In genomic region chr15:83062768-83063180, GRCh38 we compare ENCODE assay signal across 16 cellular contexts. TPM values are rescaled to one million over a fixed set of nuclear protein-coding genes. Genes with fewer than 3 reads are reported as not detected.
DNase-seq lines count a peak whose midpoint lies in the region; ATAC-seq, FAIRE-seq and TF ChIP-seq lines count a peak whose summit lies in the region.
"Had no signal": no experiment of that assay in that cellular context is flagged by ENCODE, and none has a peak within 500 bp of the region (broad histone marks: within the 10 kb centered on the region; RNA-seq: fewer than 3 reads in every experiment).

No MANE protein-coding gene starts in this region.

- H3K27ac Mint-ChIP-seq in astrocyte (ENCODE audit: unreplicated experiment): no peak overlapping the region
- H3K27ac Mint-ChIP-seq in activated CD4-positive, alpha-beta T cell treated with anti-CD3 and anti-CD28 coated beads for 36 hours: no peak overlapping the region
- H3K27ac Mint-ChIP-seq: activated naive CD4-positive, alpha-beta T cell treated with anti-CD3 and anti-CD28 coated beads, Interleukin-2, amount 50 U/mL, for 24 hours had no signal

- no peak overlapping the region for H2AK5ac ChIP-seq in IMR-90 (ENCODE audit: low read depth, low read length)

- POLR2A ChIA-PET in IMR-90 (lab: Charles Lee; ENCODE audit: unreplicated experiment): no interaction called here
- POLR2A ChIA-PET in activated CD4-positive, alpha-beta T cell treated with anti-CD3 and anti-CD28 coated beads for 36 hours (lab: Charles Lee): interaction anchor here (0.5 to 0.6 kb wide), 3 partner anchors 9 to 74 kb away, joined by 3 to 12 read pairs (median 3); no protein-coding TSS in a partner anchor

- no peak for TF ChIP-seq POLR2A in IMR-90 (IDR thresholded peaks at IDR 0.05; ENCODE audit: low read depth, low read length)

- H3K4me1 Mint-ChIP-seq in astrocyte (ENCODE audit: low read depth, unreplicated experiment): peaks cover 4% of the 10 kb centered on the region
- H3K4me1 Mint-ChIP-seq in activated CD4-positive, alpha-beta T cell treated with anti-CD3 and anti-CD28 coated beads for 36 hours: peaks cover 21% of the 10 kb centered on the region

- TF ChIP-seq RAD21 in IMR-90 (IDR thresholded peaks at IDR 0.05; ENCODE audit: low read length): no peak

- in situ Hi-C loops in IMR-90 (cut with MboI; ENCODE audit: low sequenced_read_pairs): loop anchor here (5.0 kb wide), 1 partner anchor 40 kb away; no protein-coding TSS in a partner anchor

- DNase-seq in cardiac muscle cell (ENCODE audit: low read depth in 1 of 2, low spot score in 1 of 2): no peak
- DNase-seq in Right ventricle myocardium superior: no peak
- DNase-seq in IMR-90: no peak
- DNase-seq in astrocyte (ENCODE audit: low read depth): no peak
- DNase-seq in upper lobe of right lung: no peak
- no peak for DNase-seq in activated CD4-positive, alpha-beta T cell treated with anti-CD3 and anti-CD28 coated beads for 36 hours
- DNase-seq: ACHN; activated CD8-positive, alpha-beta memory T cell treated with anti-CD3 and anti-CD28 coated beads for 24 hours; stimulated activated CD4-positive, alpha-beta T cell treated with anti-CD3 and anti-CD28 coated beads, Interleukin-15, amount 100 ng/mL, for 24 hours; uterus had no signal

- TF ChIP-seq CTCF in cardiac muscle cell (IDR thresholded peaks at IDR 0.05; ENCODE audit: low read depth, low read length) (no peak), IMR-90 (conservative IDR thresholded peaks at IDR 0.05; ENCODE audit: low read depth, low read length) (no peak), astrocyte (IDR thresholded peaks at IDR 0.05; ENCODE audit: insufficient read depth, low read depth, low read length) (no peak), upper lobe of right lung (IDR thresholded peaks at IDR 0.05) (no peak)

- H4K91ac ChIP-seq in IMR-90 (ENCODE audit: insufficient read depth, low read depth, low read length): no peak overlapping the region

- H3K9ac ChIP-seq in IMR-90 (ENCODE audit: low read depth, low read length): no peak overlapping the region
- no peak overlapping the region for H3K9ac ChIP-seq in astrocyte (ENCODE audit: low read length)

- ATAC-seq in Right ventricle myocardium superior (ENCODE audit: poor library complexity) (no peak), IMR-90 (ENCODE audit: low read depth) (no peak), upper lobe of right lung (no peak), HG03442 (IDR thresholded peaks at IDR 0.05; ENCODE audit: unreplicated experiment) (no peak), HG02623 (IDR thresholded peaks at IDR 0.05; ENCODE audit: unreplicated experiment) (no peak)
- no peak for ATAC-seq in activated CD4-positive, alpha-beta T cell treated with anti-CD3 and anti-CD28 coated beads for 36 hours
- ATAC-seq: esophagus mucosa had no signal

- no peak for FAIRE-seq in astrocyte (lab: Jason Lieb, UNC)

- H3K27me3 ChIP-seq in cardiac muscle cell: no peaks in the 10 kb centered on the region
- H3K27me3 ChIP-seq in IMR-90 (ENCODE audit: control insufficient read depth, insufficient read depth, low read length): no peaks in the 10 kb centered on the region
- no peaks in the 10 kb centered on the region for H3K27me3 ChIP-seq in astrocyte (ENCODE audit: insufficient read depth, low read length)
- no peaks in the 10 kb centered on the region for H3K27me3 ChIP-seq in upper lobe of right lung
- H3K27me3 ChIP-seq: uterus had no signal

- dilution Hi-C loops in IMR-90 (cut with HindIII; ENCODE audit: low sequenced_read_pairs, unreplicated experiment): no loop called here

- no peaks in the 10 kb centered on the region for H3K27me3 Mint-ChIP-seq in astrocyte (ENCODE audit: low read depth, unreplicated experiment)
- no peaks in the 10 kb centered on the region for H3K27me3 Mint-ChIP-seq in activated CD4-positive, alpha-beta T cell treated with anti-CD3 and anti-CD28 coated beads for 36 hours
- H3K27me3 Mint-ChIP-seq: activated naive CD4-positive, alpha-beta T cell treated with anti-CD3 and anti-CD28 coated beads, Interleukin-2, amount 50 U/mL, for 24 hours had no signal

- H3K4me3 ChIP-seq in cardiac muscle cell (no peak overlapping the region), IMR-90 (ENCODE audit: insufficient read depth, low read depth, low read length) (no peak overlapping the region), astrocyte (ENCODE audit: insufficient read depth, low read depth, low read length) (no peak overlapping the region), upper lobe of right lung (no peak overlapping the region)
- H3K4me3 ChIP-seq: lung, uterus had no signal

- 88% methylated on average over 1 of the region's 3 CpGs; no CpG with 5 or more reads in 1 of the 2 experiments for WGBS in IMR-90 (ENCODE audit: extremely low coverage in 2 of 2, insufficient read length in 1 of 2), 2 experiments

- H3K56ac ChIP-seq in IMR-90 (ENCODE audit: extremely low read depth, insufficient read depth, low read length): no peak overlapping the region

- no peak overlapping the region for H3K14ac ChIP-seq in IMR-90 (replicated peaks; ENCODE audit: low read depth, low read length)

- H3K9me3 ChIP-seq in cardiac muscle cell (ENCODE audit: low read depth) (no peaks in the 10 kb centered on the region), IMR-90 (ENCODE audit: control insufficient read depth, insufficient read depth, low read length) (no peaks in the 10 kb centered on the region), astrocyte (ENCODE audit: insufficient read depth, low read depth, low read length) (no peaks in the 10 kb centered on the region), upper lobe of right lung (no peaks in the 10 kb centered on the region)
- H3K9me3 ChIP-seq: uterus had no signal

- H2BK5ac ChIP-seq in IMR-90 (ENCODE audit: low read depth, low read length, poor library complexity, severe bottlenecking): no peak overlapping the region

- no peak overlapping the region for H4K5ac ChIP-seq in IMR-90 (ENCODE audit: low read depth, low read length)

- no peak overlapping the region for H2BK120ac ChIP-seq in IMR-90 (ENCODE audit: low read depth, low read length)

- H4K8ac ChIP-seq in IMR-90 (ENCODE audit: low read depth in 2 of 2, low read length in 2 of 2): no peak overlapping the region

- H3K36me3 ChIP-seq in cardiac muscle cell (no peaks in the 10 kb centered on the region), IMR-90 (ENCODE audit: control insufficient read depth, insufficient read depth, low read length) (peaks cover 4% of the 10 kb centered on the region; the same call in 1 of the 2 replicates), astrocyte (ENCODE audit: insufficient read depth, low read length) (no peaks in the 10 kb centered on the region), upper lobe of right lung (no peaks in the 10 kb centered on the region)
- H3K36me3 ChIP-seq: uterus had no signal

- H2BK15ac ChIP-seq in IMR-90 (ENCODE audit: low read depth, low read length): no peak overlapping the region

- no peak overlapping the region for H2AK9ac ChIP-seq in IMR-90 (replicated peaks; ENCODE audit: low read depth, low read length, poor library complexity)

- no peaks in the 10 kb centered on the region for H3K36me3 Mint-ChIP-seq in astrocyte (ENCODE audit: low read depth, unreplicated experiment)
- peaks cover 16% of the 10 kb centered on the region for H3K36me3 Mint-ChIP-seq in activated CD4-positive, alpha-beta T cell treated with anti-CD3 and anti-CD28 coated beads for 36 hours (ENCODE audit: low read depth)

- CTCF ChIA-PET in IMR-90 (lab: Yijun Ruan, JAX): no interaction called here
- CTCF ChIA-PET in activated CD4-positive, alpha-beta T cell treated with anti-CD3 and anti-CD28 coated beads for 36 hours (lab: Charles Lee): interaction anchor here (0.6 to 2.6 kb wide), 4 partner anchors 14 to 63 kb away, joined by 3 to 7 read pairs (median 3); partner anchors contain the start of gene C15orf40

- intact Hi-C loops in Right ventricle myocardium superior (cut with DNase I) (no loop called here), IMR-90 (cut with micrococcal nuclease) (no loop called here), upper lobe of right lung (cut with DNase I) (no loop called here)
- intact Hi-C loops in activated CD4-positive, alpha-beta T cell treated with anti-CD3 and anti-CD28 coated beads for 36 hours (cut with DNase I, micrococcal nuclease): no loop called here

- peak overlapping the region; percentile 63 for H3K27ac ChIP-seq in cardiac muscle cell
- H3K27ac ChIP-seq in IMR-90 (ENCODE audit: insufficient read depth, low read length): no peak overlapping the region
- H3K27ac ChIP-seq in astrocyte (ENCODE audit: low read depth, low read length): no peak overlapping the region
- peak overlapping the region; percentile 27 for H3K27ac ChIP-seq in upper lobe of right lung
- H3K27ac ChIP-seq: uterus had no signal

- H3K4me1 ChIP-seq in cardiac muscle cell (ENCODE audit: low read depth) (peaks cover 47% of the 10 kb centered on the region), IMR-90 (ENCODE audit: control insufficient read depth, insufficient read depth, low read length) (peaks cover 10% of the 10 kb centered on the region), astrocyte (ENCODE audit: insufficient read depth, low read length) (peaks cover 14% of the 10 kb centered on the region), upper lobe of right lung (peaks cover 53% of the 10 kb centered on the region)
- H3K4me1 ChIP-seq: uterus had no signal

- no peak overlapping the region for H3K4me3 Mint-ChIP-seq in astrocyte (ENCODE audit: unreplicated experiment)
- no peak overlapping the region for H3K4me3 Mint-ChIP-seq in activated CD4-positive, alpha-beta T cell treated with anti-CD3 and anti-CD28 coated beads for 36 hours
- H3K4me3 Mint-ChIP-seq: activated naive CD4-positive, alpha-beta T cell treated with anti-CD3 and anti-CD28 coated beads, Interleukin-2, amount 50 U/mL, for 24 hours had no signal

- no peak overlapping the region for H3K4ac ChIP-seq in IMR-90 (ENCODE audit: low read depth, low read length)

- peaks cover 92% of the 10 kb centered on the region for H3K79me2 ChIP-seq in astrocyte (ENCODE audit: insufficient read depth, low read length)

- H3K18ac ChIP-seq in IMR-90 (ENCODE audit: low read depth, low read length): no peak overlapping the region

- H4K20me1 ChIP-seq in IMR-90 (ENCODE audit: insufficient read depth, low read length): peaks cover 67% of the 10 kb centered on the region
- peaks cover 78% of the 10 kb centered on the region for H4K20me1 ChIP-seq in astrocyte (ENCODE audit: insufficient read depth, low read length)

- H3K79me1 ChIP-seq in IMR-90 (ENCODE audit: low read depth in 1 of 2, low read length in 2 of 2): peaks cover 25 to 54% of the 10 kb centered on the region in 2 experiments

- H3K23ac ChIP-seq in IMR-90 (ENCODE audit: low read depth, low read length): peak overlapping the region; percentile 35

- H3K4me2 ChIP-seq in IMR-90 (ENCODE audit: low read depth, low read length) (no peak overlapping the region), astrocyte (ENCODE audit: low read length) (peak overlapping the region; percentile 93)

- H2AFZ ChIP-seq in IMR-90 (replicated peaks; ENCODE audit: low read length, poor library complexity) (no peak overlapping the region), astrocyte (ENCODE audit: low read depth, low read length) (no peak overlapping the region)

- BruUV-seq in IMR-90 (replicated peaks; lab: Mats Ljungman, UMichigan): no TSS peak

- H2BK20ac ChIP-seq in IMR-90 (ENCODE audit: low read depth, low read length): no peak overlapping the region

- peaks cover 21% of the 10 kb centered on the region for H3K9me1 ChIP-seq in IMR-90 (ENCODE audit: insufficient read depth, low read length)

- no peaks in the 10 kb centered on the region for H3K9me3 Mint-ChIP-seq in astrocyte (ENCODE audit: unreplicated experiment)
- no peaks in the 10 kb centered on the region for H3K9me3 Mint-ChIP-seq in activated CD4-positive, alpha-beta T cell treated with anti-CD3 and anti-CD28 coated beads for 36 hours (ENCODE audit: low read depth)
- H3K9me3 Mint-ChIP-seq: activated naive CD4-positive, alpha-beta T cell treated with anti-CD3 and anti-CD28 coated beads, Interleukin-2, amount 50 U/mL, for 24 hours had no signal

RNA-seq across cellular contexts. Expression of gene BTBD1, which starts 4.3 kb away (rescaled TPM):
- 125 and 126 TPM in 2 replicates for total RNA-seq in cardiac muscle cell
- 102 and 109 TPM in 2 replicates for polyA plus RNA-seq in cardiac muscle cell
- 158 TPM for total RNA-seq in Right ventricle myocardium superior
- 78.7 and 90.5 TPM in 2 replicates for total RNA-seq in IMR-90 (2012; rRNA removed)
- polyA plus RNA-seq in IMR-90 (2012; rRNA removed): 32.8 and 39.3 TPM in 2 replicates
- 12.1 and 20.3 TPM in 2 replicates for polyA plus RNA-seq in IMR-90 (2012; cell fraction: cytosol; rRNA removed)
- polyA plus RNA-seq in IMR-90 (2012; cell fraction: nucleus; rRNA removed; ENCODE audit: low replicate concordance): 9.5 and 22.4 TPM in 2 replicates
- 60.3 and 61.1 TPM in 2 replicates for total RNA-seq in astrocyte
- 44.6 TPM for total RNA-seq in upper lobe of right lung
- 10 to 100 TPM; 58.3 to 77.6 TPM for total RNA-seq in activated CD4-positive, alpha-beta T cell treated with anti-CD3 and anti-CD28 coated beads for 36 hours

RNA-seq across cellular contexts. Expression of gene TM6SF1, which starts 44.7 kb away (rescaled TPM):
- 0.49 and 1.3 TPM in 2 replicates for total RNA-seq in cardiac muscle cell
- 1.8 and 2.8 TPM in 2 replicates for polyA plus RNA-seq in cardiac muscle cell
- total RNA-seq in Right ventricle myocardium superior: 6.8 TPM
- total RNA-seq in IMR-90 (2012; rRNA removed): 1.6 and 1.9 TPM in 2 replicates
- polyA plus RNA-seq in IMR-90 (2012; rRNA removed): 1.3 and 1.9 TPM in 2 replicates
- 1.1 and 1.8 TPM in 2 replicates for polyA plus RNA-seq in IMR-90 (2012; cell fraction: cytosol; rRNA removed)
- polyA plus RNA-seq in IMR-90 (2012; cell fraction: nucleus; rRNA removed; ENCODE audit: low replicate concordance): 1.1 and 2.5 TPM in 2 replicates
- total RNA-seq in astrocyte: 1.0 and 2.1 TPM in 2 replicates
- 25.4 TPM for total RNA-seq in upper lobe of right lung
- 1 to 10 TPM; 1.3 to 1.5 TPM for total RNA-seq in activated CD4-positive, alpha-beta T cell treated with anti-CD3 and anti-CD28 coated beads for 36 hours
- total RNA-seq: LHCN-M2 had no signal

RNA-seq across cellular contexts. Expression of gene C15orf40, which starts 51.3 kb away (rescaled TPM):
- total RNA-seq in cardiac muscle cell (11.5 and 12.8 TPM in 2 replicates), Right ventricle myocardium superior (11.2 TPM), IMR-90 (2012; rRNA removed) (4.4 and 7.0 TPM in 2 replicates), astrocyte (15.3 and 18.1 TPM in 2 replicates), upper lobe of right lung (23.0 TPM)
- polyA plus RNA-seq in cardiac muscle cell (23.9 and 37.8 TPM in 2 replicates), IMR-90 (2012; rRNA removed) (10.7 and 12.3 TPM in 2 replicates)
- polyA plus RNA-seq in IMR-90 (2012; cell fraction: cytosol; rRNA removed): 8.1 and 12.8 TPM in 2 replicates
- 6.0 and 8.1 TPM in 2 replicates for polyA plus RNA-seq in IMR-90 (2012; cell fraction: nucleus; rRNA removed; ENCODE audit: low replicate concordance)
- total RNA-seq in activated CD4-positive, alpha-beta T cell treated with anti-CD3 and anti-CD28 coated beads for 36 hours: 10 to 100 TPM; 20.2 to 23.1 TPM

Comparison
In these comparisons a context has a peak if more than half of its experiments do, and no peak if none do; other contexts are left out.
1. H3K27ac ChIP-seq: peak in cardiac muscle cell (single experiment) and upper lobe of right lung (single experiment); none in IMR-90 (single experiment) and astrocyte (single experiment).